In genomic region chr1:160438935-160439334, GRCh38 we compare ENCODE assay signal across 1 cellular context.
TF ChIP-seq lines count a peak whose summit lies in the region.

No MANE protein-coding gene starts in this region.

TF ChIP-seq in GM23338, 12 proteins besides CTCF, POLR2A, EP300 and RAD21 (continued from another document):
- TF ChIP-seq, protein P1, sequence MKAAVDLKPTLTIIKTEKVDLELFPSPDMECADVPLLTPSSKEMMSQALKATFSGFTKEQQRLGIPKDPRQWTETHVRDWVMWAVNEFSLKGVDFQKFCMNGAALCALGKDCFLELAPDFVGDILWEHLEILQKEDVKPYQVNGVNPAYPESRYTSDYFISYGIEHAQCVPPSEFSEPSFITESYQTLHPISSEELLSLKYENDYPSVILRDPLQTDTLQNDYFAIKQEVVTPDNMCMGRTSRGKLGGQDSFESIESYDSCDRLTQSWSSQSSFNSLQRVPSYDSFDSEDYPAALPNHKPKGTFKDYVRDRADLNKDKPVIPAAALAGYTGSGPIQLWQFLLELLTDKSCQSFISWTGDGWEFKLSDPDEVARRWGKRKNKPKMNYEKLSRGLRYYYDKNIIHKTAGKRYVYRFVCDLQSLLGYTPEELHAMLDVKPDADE (IDR thresholded peaks at IDR 0.05), result no peak
- no peak for TF ChIP-seq ZNF331 (CRISPR knock-in tag; IDR thresholded peaks at IDR 0.05; ENCODE audit: low read depth)
- TF ChIP-seq EZH2phosphoT487 (IDR thresholded peaks at IDR 0.05; ENCODE audit: unreplicated experiment), result no peak
TF ChIP-seq in GM23338: peak in this region for 0.
